Comparison of ENCODE assay signal across 16 cellular contexts in genomic region chr14:56094063-56094462, GRCh38.
"Had no signal": no experiment of that assay in that cellular context is flagged by ENCODE, and none has a peak within 500 bp of the region (broad histone marks: within the 10 kb centered on the region; RNA-seq: fewer than 3 reads in every experiment).

No MANE protein-coding gene starts in this region.

- H3K4me3 Mint-ChIP-seq: activated CD4-positive, alpha-beta T cell treated with anti-CD3 and anti-CD28 coated beads, Interleukin-2, amount 10 ng/mL, durations not matched to agents 7 days and 5 days; activated naive CD8-positive, alpha-beta T cell treated with anti-CD3 and anti-CD28 coated beads, Interleukin-2, amount 10 ng/mL, durations not matched to agents 7 days and 5 days; activated T-helper 1 cell treated with anti-CD3 and anti-CD28 coated beads, Interleukin-12 subunit alpha, Interleukin-12 subunit beta, Interleukin-2, Interleukin-4 antibody, amounts not matched to agents 30 ng/mL and 10 ng/mL and 1 ng/mL, durations not matched to agents 14 hours and 24 hours and 36 hours; central memory CD8-positive, alpha-beta T cell had no signal

- H3K9me3 ChIP-seq: esophagus muscularis mucosa, tibial artery had no signal

- H3K27ac Mint-ChIP-seq: activated CD4-positive, alpha-beta T cell treated with anti-CD3 and anti-CD28 coated beads, Interleukin-2, amount 10 ng/mL, durations not matched to agents 7 days and 5 days; activated naive CD8-positive, alpha-beta T cell treated with anti-CD3 and anti-CD28 coated beads, Interleukin-2, amount 10 ng/mL, durations not matched to agents 7 days and 5 days; activated T-helper 1 cell treated with anti-CD3 and anti-CD28 coated beads, Interleukin-12 subunit alpha, Interleukin-12 subunit beta, Interleukin-2, Interleukin-4 antibody, amounts not matched to agents 30 ng/mL and 10 ng/mL and 1 ng/mL, durations not matched to agents 14 hours and 24 hours and 36 hours had no signal

- H3K4me3 ChIP-seq: coronary artery, esophagus muscularis mucosa, lung, tibial artery had no signal

- H3K27ac ChIP-seq: brain microvascular endothelial cell, coronary artery, esophagus muscularis mucosa, tibial artery had no signal

- H3K27me3 ChIP-seq: brain microvascular endothelial cell, esophagus muscularis mucosa, tibial artery had no signal

- H3K9me3 Mint-ChIP-seq: activated CD4-positive, alpha-beta T cell treated with anti-CD3 and anti-CD28 coated beads, Interleukin-2, amount 10 ng/mL, durations not matched to agents 7 days and 5 days; activated naive CD8-positive, alpha-beta T cell treated with anti-CD3 and anti-CD28 coated beads, Interleukin-2, amount 10 ng/mL, durations not matched to agents 7 days and 5 days; activated T-helper 1 cell treated with anti-CD3 and anti-CD28 coated beads, Interleukin-12 subunit alpha, Interleukin-12 subunit beta, Interleukin-2, Interleukin-4 antibody, amounts not matched to agents 30 ng/mL and 10 ng/mL and 1 ng/mL, durations not matched to agents 14 hours and 24 hours and 36 hours; central memory CD8-positive, alpha-beta T cell had no signal

- H3K4me1 ChIP-seq: esophagus muscularis mucosa, tibial artery had no signal

- H3K4me1 Mint-ChIP-seq: activated CD4-positive, alpha-beta T cell treated with anti-CD3 and anti-CD28 coated beads, Interleukin-2, amount 10 ng/mL, durations not matched to agents 7 days and 5 days; activated naive CD8-positive, alpha-beta T cell treated with anti-CD3 and anti-CD28 coated beads, Interleukin-2, amount 10 ng/mL, durations not matched to agents 7 days and 5 days; central memory CD8-positive, alpha-beta T cell had no signal

- H3K36me3 ChIP-seq: brain microvascular endothelial cell, esophagus muscularis mucosa, tibial artery had no signal

- DNase-seq: activated CD4-positive, alpha-beta T cell treated with anti-CD3 and anti-CD28 coated beads, Interleukin-2, amount 10 ng/mL, durations not matched to agents 7 days and 5 days; activated CD8-positive, alpha-beta memory T cell treated with anti-CD3 and anti-CD28 coated beads for 24 hours; activated naive CD4-positive, alpha-beta T cell; activated naive CD8-positive, alpha-beta T cell treated with anti-CD3 and anti-CD28 coated beads, Interleukin-2, amount 10 ng/mL, durations not matched to agents 7 days and 5 days; brain microvascular endothelial cell; effector CD4-positive, alpha-beta T cell; hypothalamus; kidney glomerular epithelial cell; stimulated activated CD4-positive, alpha-beta T cell treated with anti-CD3 and anti-CD28 coated beads, Interleukin-4, amount 100 ng/mL, for 24 hours; stimulated activated naive CD4-positive, alpha-beta T cell; tibial artery had no signal

- H3K36me3 Mint-ChIP-seq: activated naive CD8-positive, alpha-beta T cell treated with anti-CD3 and anti-CD28 coated beads, Interleukin-2, amount 10 ng/mL, durations not matched to agents 7 days and 5 days had no signal
